In the genomic region with DNA sequence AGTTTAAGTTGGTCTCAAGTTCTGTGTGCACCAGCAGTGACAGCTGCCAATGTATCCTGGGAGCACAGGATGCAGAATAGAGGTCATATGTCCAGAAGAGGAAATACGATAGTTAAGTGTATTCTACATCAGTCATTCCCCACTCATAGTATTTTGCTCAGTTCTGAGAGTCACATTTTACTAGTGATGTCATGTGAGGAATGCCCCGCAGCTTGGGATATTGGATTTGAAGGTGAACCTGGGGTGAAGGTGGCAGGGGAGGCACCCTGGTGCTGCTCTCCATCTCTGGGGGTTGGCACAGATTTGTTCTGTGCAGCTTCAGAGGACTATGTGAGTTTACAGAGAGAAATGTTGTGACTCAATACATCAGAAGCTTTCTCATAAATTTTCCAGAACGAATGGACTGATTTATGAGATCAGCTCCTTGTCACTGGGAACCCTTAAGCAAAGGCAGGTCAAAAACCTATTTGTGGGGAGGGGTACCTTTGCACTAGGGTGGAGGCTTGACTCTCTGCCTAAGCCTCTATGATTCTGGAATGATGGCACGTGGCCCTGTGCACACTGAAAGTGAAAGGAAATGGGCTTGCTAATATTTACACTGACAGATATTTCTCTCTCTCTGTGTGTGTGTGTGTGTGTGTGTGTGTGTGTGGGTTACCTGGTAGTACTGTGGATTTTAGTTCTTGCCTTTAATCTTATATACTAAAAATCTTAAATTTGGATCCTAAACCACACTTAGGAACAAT, we compare ENCODE assay signal across 1 cellular context.
TF ChIP-seq lines count a peak whose summit lies in the region.

No MANE protein-coding gene starts in this region.

TF ChIP-seq in SK-N-SH, 30 proteins besides CTCF, POLR2A, EP300 and RAD21 (continued from another document):
- no peak for TF ChIP-seq PBX3 (IDR thresholded peaks at IDR 0.05)
- TF ChIP-seq GATA2 (CRISPR knock-in tag; IDR thresholded peaks at IDR 0.05): no peak
- no peak for TF ChIP-seq RFX5 (IDR thresholded peaks at IDR 0.05; ENCODE audit: low read length)
- no peak for TF ChIP-seq RXRA (IDR thresholded peaks at IDR 0.05; ENCODE audit: borderline replicate concordance, low read depth)
- no peak for TF ChIP-seq NFIC (IDR thresholded peaks at IDR 0.05; ENCODE audit: borderline replicate concordance)
- no peak for TF ChIP-seq TCF12 (IDR thresholded peaks at IDR 0.05)
- no peak for TF ChIP-seq CHD2 (IDR thresholded peaks at IDR 0.05; ENCODE audit: low read length, partially characterized antibody)
